Comparison of ENCODE assay signal across 16 cellular contexts in genomic region chr18:46920067-46920466, GRCh38. TPM values are rescaled to one million over a fixed set of nuclear protein-coding genes. Genes with fewer than 3 reads are reported as not detected.
"Had no signal": no experiment of that assay in that cellular context is flagged by ENCODE, and none has a peak within 500 bp of the region (broad histone marks: within the 10 kb centered on the region; RNA-seq: fewer than 3 reads in every experiment).

No MANE protein-coding gene starts in this region.

- H3K27me3 ChIP-seq: heart left ventricle, ovary, suprapubic skin, thyroid gland had no signal

- ATAC-seq: esophagus mucosa; heart left ventricle; naive thymus-derived CD4-positive, alpha-beta T cell; right cardiac atrium had no signal

- H3K36me3 ChIP-seq: heart left ventricle, ovary, suprapubic skin, thyroid gland had no signal

- H3K9me3 Mint-ChIP-seq: type B pancreatic cell had no signal

- H3K36me3 Mint-ChIP-seq: naive thymus-derived CD4-positive, alpha-beta T cell had no signal

- H3K27ac ChIP-seq: heart left ventricle, ovary, suprapubic skin, thyroid gland had no signal

- H3K4me3 ChIP-seq: heart left ventricle, ovary, smooth muscle cell, suprapubic skin, thyroid gland had no signal

- DNase-seq: effector memory CD4-positive, alpha-beta T cell; heart left ventricle; hippocampal formation; naive thymus-derived CD4-positive, alpha-beta T cell; ovary; right cardiac atrium; stimulated activated CD4-positive, alpha-beta T cell treated with anti-CD3 and anti-CD28 coated beads, Interleukin-2, amount 100 ng/mL, for 48 hours; stimulated activated naive CD4-positive, alpha-beta T cell treated with Interleukin-2 at 50 U/mL for 16 hours; thyroid gland had no signal

- H3K27ac Mint-ChIP-seq: type B pancreatic cell had no signal

- FAIRE-seq: endometrium, frontal cortex, urothelium cell line had no signal

- H3K4me2 ChIP-seq: smooth muscle cell had no signal

- H3K9me3 ChIP-seq: ovary, suprapubic skin, thyroid gland had no signal

RNA-seq across cellular contexts. Expression of gene KATNAL2, which starts 2.7 kb away (rescaled TPM):
- polyA plus RNA-seq: naive thymus-derived CD4-positive, alpha-beta T cell had no signal
